15 cellular contexts compared by ENCODE assay signal in the genomic region with DNA sequence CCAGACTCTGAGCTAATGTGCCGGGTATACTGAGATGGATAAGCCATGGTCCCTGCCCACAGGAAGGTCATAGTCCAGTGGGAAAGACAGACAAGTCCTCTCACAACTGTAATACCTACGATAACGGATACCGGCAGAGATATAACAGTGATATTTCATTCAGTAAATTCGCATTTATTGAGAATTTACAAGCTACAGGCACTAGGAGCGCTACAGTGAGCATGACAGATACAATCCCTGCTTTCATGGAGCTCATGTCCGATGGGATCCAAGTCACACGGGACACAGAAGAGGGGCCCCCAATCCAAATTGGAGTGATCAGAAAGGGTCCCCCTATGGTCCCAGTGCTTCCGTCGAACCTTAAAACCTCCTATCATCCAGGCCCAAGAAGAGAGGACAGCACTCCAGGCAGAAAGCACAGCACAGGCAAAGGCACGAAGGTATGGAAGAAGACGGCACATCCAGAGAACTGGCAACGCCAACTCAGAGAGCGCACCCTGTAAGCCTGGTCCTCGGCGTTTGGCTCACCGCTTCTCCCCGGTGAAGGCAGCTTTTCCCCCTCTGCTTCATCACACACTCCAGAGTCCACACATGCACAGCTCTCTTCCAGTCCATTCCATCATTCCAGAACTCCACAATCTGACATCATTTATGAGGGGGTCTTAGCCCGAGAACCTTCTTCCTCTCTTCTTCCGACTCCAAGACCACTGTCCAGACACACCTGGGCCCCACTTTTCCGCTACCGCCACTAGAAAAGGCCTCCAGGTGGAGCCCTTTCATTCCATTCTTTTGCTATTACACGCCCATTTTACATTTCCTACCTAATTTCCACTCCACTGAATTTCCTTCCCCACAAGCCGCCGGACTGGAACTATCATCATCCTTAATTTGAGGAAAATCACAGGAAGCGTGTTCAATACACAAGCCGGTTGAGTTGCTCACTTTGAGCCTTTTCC. TPM values are rescaled to one million over a fixed set of nuclear protein-coding genes. Genes with fewer than 3 reads are reported as not detected.
DNase-seq lines count a peak whose midpoint lies in the region; ATAC-seq and TF ChIP-seq lines count a peak whose summit lies in the region.
"Had no signal": no experiment of that assay in that cellular context is flagged by ENCODE, and none has a peak within 500 bp of the region (broad histone marks: within the 10 kb centered on the region; RNA-seq: fewer than 3 reads in every experiment).

No MANE protein-coding gene starts in this region.

- H3K9ac ChIP-seq in OCI-LY3 (ENCODE audit: low read length): no peak overlapping the region

- H3K4me3 ChIP-seq in OCI-LY3 (ENCODE audit: low read length) (no peak overlapping the region), epithelial cell of proximal tubule (ENCODE audit: low read depth, low read length) (no peak overlapping the region), MG63 (no peak overlapping the region)
- H3K4me3 ChIP-seq: SJSA1 had no signal

- ATAC-seq in GM19452 (IDR thresholded peaks at IDR 0.05; ENCODE audit: unreplicated experiment): no peak
- no peak for ATAC-seq in HG03196 (IDR thresholded peaks at IDR 0.05; ENCODE audit: unreplicated experiment)
- ATAC-seq in left lobe of liver: no peak
- ATAC-seq: stimulated activated memory B cell treated with anti-CD40 and anti-IgM and Interleukin-4, amounts not matched to agents 10 μg/mL and 1 μg/mL and 100 μg/mL, for 72 hours had no signal

- in situ Hi-C loops in ACHN (cut with HindIII; ENCODE audit: low pct_ligation_motif_present, low pct_unique_long_range_greater_than_20kb, low sequenced_read_pairs) (no loop called here), GM13977 (cut with MboI; ENCODE audit: low pct_unique_long_range_greater_than_20kb, low sequenced_read_pairs, unreplicated experiment) (no loop called here)

- no peaks in the 10 kb centered on the region for H3K79me2 ChIP-seq in OCI-LY3 (ENCODE audit: low read length)

- peaks cover 12% of the 10 kb centered on the region; the same call in 1 of the 2 replicates for H3K27me3 ChIP-seq in OCI-LY3 (ENCODE audit: low read depth, low read length)
- peaks cover 23% of the 10 kb centered on the region for H3K27me3 ChIP-seq in MG63

- TF ChIP-seq CTCF in GM13977 (IDR thresholded peaks at IDR 0.05; ENCODE audit: extremely low read depth, insufficient read depth, missing control alignments) (peak; percentile 12), OCI-LY3 (IDR thresholded peaks at IDR 0.05; ENCODE audit: low read depth, low read length) (peak; percentile 35), epithelial cell of proximal tubule (conservative IDR thresholded peaks at IDR 0.05; ENCODE audit: low read depth, low read length) (peak; percentile 45)

- no peaks in the 10 kb centered on the region for H4K20me1 ChIP-seq in OCI-LY3 (ENCODE audit: insufficient read depth, low read length)

- no peak overlapping the region for H3K4me2 ChIP-seq in OCI-LY3 (ENCODE audit: low read length)

- DNase-seq in ACHN (peak; percentile 16), GM13977 (ENCODE audit: low spot score) (no peak), epithelial cell of proximal tubule (ENCODE audit: low read depth) (no peak), MG63 (no peak), left lobe of liver (ENCODE audit: low spot score) (no peak)
- DNase-seq: activated CD8-positive, alpha-beta memory T cell treated with anti-CD3 and anti-CD28 coated beads, Interleukin-2, amount 50 U/mL, for 4 hours; dermis blood vessel endothelial cell; kidney had no signal

- H3K36me3 ChIP-seq in OCI-LY3 (replicated peaks; ENCODE audit: low read depth, low read length): no peaks in the 10 kb centered on the region
- H3K36me3 ChIP-seq in MG63: no peaks in the 10 kb centered on the region
- H3K36me3 ChIP-seq: SJSA1 had no signal

- H3K4me1 ChIP-seq in OCI-LY3 (ENCODE audit: low read length): no peaks in the 10 kb centered on the region
- H3K4me1 ChIP-seq: SJSA1 had no signal

- H3K27ac ChIP-seq in OCI-LY3 (ENCODE audit: low read length): no peak overlapping the region
- H3K27ac ChIP-seq: SJSA1 had no signal

- no peak overlapping the region for H2AFZ ChIP-seq in OCI-LY3 (ENCODE audit: low read depth, low read length)

- H3K9me3 ChIP-seq in OCI-LY3 (ENCODE audit: insufficient read depth, low read length) (no peaks in the 10 kb centered on the region), MG63 (no peaks in the 10 kb centered on the region)
- H3K9me3 ChIP-seq: SJSA1 had no signal

RNA-seq across cellular contexts. Expression of a gene that starts 47.8 kb away (rescaled TPM):
- total RNA-seq in epithelial cell of proximal tubule (not detected in 2 replicates), left lobe of liver (0.08 TPM)
- 0.46 TPM in 1 of 2 replicates, not detected in the other for total RNA-seq in MG63 (2014; rRNA removed; shearing (Covaris generic); ENCODE audit: low replicate concordance)
- total RNA-seq: dermis blood vessel endothelial cell, G401, kidney, myocyte, SJSA1 had no signal

RNA-seq across cellular contexts. Expression of a gene that starts 54.5 kb away (rescaled TPM):
- total RNA-seq in epithelial cell of proximal tubule (51.0 and 81.0 TPM in 2 replicates), left lobe of liver (107 TPM)
- total RNA-seq in MG63 (2014; rRNA removed; shearing (Covaris generic); ENCODE audit: low replicate concordance): 8.6 and 21.8 TPM in 2 replicates
